Comparison of ENCODE assay signal across 24 cellular contexts in genomic region chr16:59754854-59755253, GRCh38.
"Had no signal": no experiment of that assay in that cellular context is flagged by ENCODE, and none has a peak within 500 bp of the region (broad histone marks: within the 10 kb centered on the region; RNA-seq: fewer than 3 reads in every experiment).

No MANE protein-coding gene starts in this region.

- H3K27me3 Mint-ChIP-seq: memory B cell had no signal

- H3K4me3 ChIP-seq: coronary artery, dorsolateral prefrontal cortex, esophagus muscularis mucosa, gastroesophageal sphincter, heart left ventricle, hepatocyte, left lung, lung had no signal

- H3K4me1 ChIP-seq: esophagus muscularis mucosa, foreskin keratinocyte, gastroesophageal sphincter, heart left ventricle, left lung had no signal

- H3K36me3 ChIP-seq: esophagus muscularis mucosa, gastroesophageal sphincter, heart left ventricle, left lung had no signal

- H3K9me3 ChIP-seq: esophagus muscularis mucosa, gastroesophageal sphincter had no signal

- FAIRE-seq: colon, endothelial cell of umbilical vein, frontal cortex had no signal

- H3K4me3 Mint-ChIP-seq: immature natural killer cell, memory B cell had no signal

- DNase-seq: dermis blood vessel endothelial cell; dorsolateral prefrontal cortex; effector CD4-positive, alpha-beta T cell; effector memory CD4-positive, alpha-beta T cell; foreskin keratinocyte; heart left ventricle; hypothalamus; immature natural killer cell; islet precursor cell; left cardiac atrium; left ventricle myocardium superior; mammary epithelial cell; mesendoderm; midbrain had no signal

- H3K27ac ChIP-seq: coronary artery, dorsolateral prefrontal cortex, esophagus muscularis mucosa, foreskin keratinocyte, gastroesophageal sphincter, heart left ventricle, hepatocyte, left lung had no signal

- H3K36me3 Mint-ChIP-seq: memory B cell had no signal

- H3K27ac Mint-ChIP-seq: immature natural killer cell, memory B cell had no signal

- H3K27me3 ChIP-seq: dorsolateral prefrontal cortex, esophagus muscularis mucosa, foreskin keratinocyte, gastroesophageal sphincter, heart left ventricle, hepatocyte, left lung had no signal

- H3K4me1 Mint-ChIP-seq: immature natural killer cell, memory B cell had no signal

- H3K79me2 ChIP-seq: hepatocyte had no signal

- H3K4me2 ChIP-seq: hepatocyte had no signal

- H2AFZ ChIP-seq: hepatocyte had no signal

- ATAC-seq: foreskin keratinocyte, gastroesophageal sphincter, heart left ventricle, left cardiac atrium, left lung, left ventricle myocardium superior had no signal
